Comparison of ENCODE assay signal across 25 cellular contexts in genomic region chr12:69991683-69992297, GRCh38.
DNase-seq lines count a peak whose midpoint lies in the region; ATAC-seq and TF ChIP-seq lines count a peak whose summit lies in the region.
"Had no signal": no experiment of that assay in that cellular context is flagged by ENCODE, and none has a peak within 500 bp of the region (broad histone marks: within the 10 kb centered on the region; RNA-seq: fewer than 3 reads in every experiment).

No MANE protein-coding gene starts in this region.

- POLR2A ChIA-PET in PC-9 (lab: Charles Lee; ENCODE audit: unreplicated experiment): interaction anchor here (0.6 kb wide), 1 partner anchor 63 kb away, joined by 5 read pairs; no protein-coding TSS in a partner anchor

- DNase-seq in DMS53 (lab: John Stamatoyannopoulos, UW): peak; percentile 48
- DNase-seq in DMS53 treated with DMSO at 0.1 percent for 48 hours (lab: John Stamatoyannopoulos, UW; ENCODE audit: unreplicated experiment): no peak
- peak; percentile 70 to 78 for DNase-seq in SJCRH30
- no peak for DNase-seq in lower lobe of right lung
- no peak for DNase-seq in suprapubic skin (ENCODE audit: low spot score in 2 of 2)
- no peak for DNase-seq in NCI-H2107 treated with DMSO at 0.1 percent for 48 hours (lab: John Stamatoyannopoulos, UW; ENCODE audit: unreplicated experiment)
- DNase-seq in activated T-cell treated with anti-CD3 and anti-CD28 coated beads, Interleukin-2, amount 50 U/mL, for 48 hours: no peak
- no peak for DNase-seq in PC-9
- DNase-seq: 8988T; activated CD4-positive, alpha-beta memory T cell treated with anti-CD3 and anti-CD28 coated beads, Interleukin-2, amount 10 ng/mL, durations not matched to agents 7 days and 5 days; activated naive CD4-positive, alpha-beta T cell treated with anti-CD3 and anti-CD28 coated beads for 36 hours; activated T-cell treated with anti-CD3 and anti-CD28 coated beads, Interleukin-2, amount 50 U/mL, for 1 hour; Caco-2; central memory CD4-positive, alpha-beta T cell; effector CD8-positive, alpha-beta T cell; GDM1; GOT3; left lung; SHP77; stimulated activated CD4-positive, alpha-beta T cell treated with anti-CD3 and anti-CD28 coated beads, Interleukin-1b, Interleukin-23, amount 100 ng/mL, for 48 hours; stimulated activated naive CD4-positive, alpha-beta T cell treated with Interleukin-2 at 50 U/mL for 16 hours; T-helper 17 cell; upper lobe of left lung had no signal

- H3K27me3 ChIP-seq in SJCRH30: no peaks in the 10 kb centered on the region
- H3K27me3 ChIP-seq in lower lobe of right lung (ENCODE audit: low read depth): no peaks in the 10 kb centered on the region
- H3K27me3 ChIP-seq in suprapubic skin: no peaks in the 10 kb centered on the region
- no peaks in the 10 kb centered on the region for H3K27me3 ChIP-seq in PC-9 (ENCODE audit: insufficient read depth, low read depth)
- H3K27me3 ChIP-seq: left lung, upper lobe of left lung had no signal

- H3K27ac ChIP-seq in SJCRH30: peak overlapping the region; percentile 84
- H3K27ac ChIP-seq in lower lobe of right lung: no peak overlapping the region
- peak overlapping the region; percentile 12 for H3K27ac ChIP-seq in suprapubic skin
- H3K27ac ChIP-seq in PC-9: no peak overlapping the region
- H3K27ac ChIP-seq: left lung, upper lobe of left lung had no signal

- H3K9me2 ChIP-seq in PC-9 (ENCODE audit: insufficient read depth): no peaks in the 10 kb centered on the region

- no peak overlapping the region for H3K4me3 ChIP-seq in SJCRH30
- H3K4me3 ChIP-seq in lower lobe of right lung: no peak overlapping the region
- no peak overlapping the region for H3K4me3 ChIP-seq in suprapubic skin
- H3K4me3 ChIP-seq in PC-9: no peak overlapping the region
- H3K4me3 ChIP-seq: left lung, upper lobe of left lung had no signal

- no peaks in the 10 kb centered on the region for H3K79me2 ChIP-seq in PC-9 (ENCODE audit: low read depth)

- no peak for TF ChIP-seq CTCF in lower lobe of right lung (IDR thresholded peaks at IDR 0.05)
- no peak for TF ChIP-seq CTCF in suprapubic skin (IDR thresholded peaks at IDR 0.05)
- TF ChIP-seq CTCF in PC-9 (conservative IDR thresholded peaks at IDR 0.05): no peak

- H2AFZ ChIP-seq in PC-9: no peak overlapping the region

- H3K9me3 ChIP-seq in SJCRH30 (replicated peaks): peaks cover 6% of the 10 kb centered on the region; the same call in 1 of the 2 replicates
- H3K9me3 ChIP-seq in lower lobe of right lung: no peaks in the 10 kb centered on the region
- H3K9me3 ChIP-seq in suprapubic skin: no peaks in the 10 kb centered on the region
- H3K9me3 ChIP-seq in PC-9 (ENCODE audit: insufficient read depth, low read depth): no peaks in the 10 kb centered on the region
- H3K9me3 ChIP-seq: Caco-2, upper lobe of left lung had no signal

- peaks cover 32% of the 10 kb centered on the region for H3K4me1 ChIP-seq in SJCRH30
- peaks cover 8% of the 10 kb centered on the region for H3K4me1 ChIP-seq in lower lobe of right lung
- peaks cover 29% of the 10 kb centered on the region for H3K4me1 ChIP-seq in suprapubic skin
- peaks cover 23% of the 10 kb centered on the region for H3K4me1 ChIP-seq in PC-9 (replicated peaks; ENCODE audit: insufficient read depth)

- ATAC-seq in lower lobe of right lung: peak; percentile 18 to 46
- ATAC-seq: esophagus mucosa, left lung, sciatic nerve, T-helper 17 cell had no signal

- BruUV-seq in PC-9 (replicated peaks; lab: Mats Ljungman, UMichigan): no TSS peak

- intact Hi-C loops in lower lobe of right lung (cut with DNase I) (no loop called here), PC-9 (cut with micrococcal nuclease; ENCODE audit: unreplicated experiment) (no loop called here)

- no peak for TF ChIP-seq EP300 in suprapubic skin (IDR thresholded peaks at IDR 0.05)

- H3K36me3 ChIP-seq in SJCRH30: no peaks in the 10 kb centered on the region
- H3K36me3 ChIP-seq in lower lobe of right lung: no peaks in the 10 kb centered on the region
- no peaks in the 10 kb centered on the region for H3K36me3 ChIP-seq in suprapubic skin
- no peaks in the 10 kb centered on the region for H3K36me3 ChIP-seq in PC-9 (ENCODE audit: low read depth)
- H3K36me3 ChIP-seq: left lung, upper lobe of left lung had no signal

- CTCF ChIA-PET in PC-9 (lab: Charles Lee): interaction anchor here (0.6 kb wide), 1 partner anchor 16 kb away, joined by 3 read pairs; no protein-coding TSS in a partner anchor

- H3K4me2 ChIP-seq in PC-9: no peak overlapping the region

- whole genome bisulfite sequencing in suprapubic skin: 74% methylated on average over 6 of the region's 6 CpGs

- H4K20me1 ChIP-seq in PC-9 (ENCODE audit: insufficient read depth): no peaks in the 10 kb centered on the region

- peaks cover 17% of the 10 kb centered on the region; the same call in 1 of the 2 replicates for H3F3A ChIP-seq in PC-9 (ENCODE audit: insufficient read depth, low read depth)

- no peak for TF ChIP-seq POLR2A in suprapubic skin (IDR thresholded peaks at IDR 0.05)

Comparison
In these comparisons a context has a peak if more than half of its experiments do, and no peak if none do; other contexts are left out.
1. DNase-seq: peak in DMS53 (single experiment) and SJCRH30 (2 of 2); none in DMS53 treated with DMSO at 0.1 percent for 48 hours (single experiment), lower lobe of right lung (single experiment), suprapubic skin (0 of 2), NCI-H2107 treated with DMSO at 0.1 percent for 48 hours (single experiment), activated T-cell treated with anti-CD3 and anti-CD28 coated beads, Interleukin-2, amount 50 U/mL, for 48 hours (0 of 2) and PC-9 (0 of 2).
2. H3K27ac ChIP-seq: peak in SJCRH30 (single experiment) and suprapubic skin (single experiment); none in lower lobe of right lung (single experiment) and PC-9 (single experiment).